ENCODE assay signal across 11 cellular contexts in the genomic region with DNA sequence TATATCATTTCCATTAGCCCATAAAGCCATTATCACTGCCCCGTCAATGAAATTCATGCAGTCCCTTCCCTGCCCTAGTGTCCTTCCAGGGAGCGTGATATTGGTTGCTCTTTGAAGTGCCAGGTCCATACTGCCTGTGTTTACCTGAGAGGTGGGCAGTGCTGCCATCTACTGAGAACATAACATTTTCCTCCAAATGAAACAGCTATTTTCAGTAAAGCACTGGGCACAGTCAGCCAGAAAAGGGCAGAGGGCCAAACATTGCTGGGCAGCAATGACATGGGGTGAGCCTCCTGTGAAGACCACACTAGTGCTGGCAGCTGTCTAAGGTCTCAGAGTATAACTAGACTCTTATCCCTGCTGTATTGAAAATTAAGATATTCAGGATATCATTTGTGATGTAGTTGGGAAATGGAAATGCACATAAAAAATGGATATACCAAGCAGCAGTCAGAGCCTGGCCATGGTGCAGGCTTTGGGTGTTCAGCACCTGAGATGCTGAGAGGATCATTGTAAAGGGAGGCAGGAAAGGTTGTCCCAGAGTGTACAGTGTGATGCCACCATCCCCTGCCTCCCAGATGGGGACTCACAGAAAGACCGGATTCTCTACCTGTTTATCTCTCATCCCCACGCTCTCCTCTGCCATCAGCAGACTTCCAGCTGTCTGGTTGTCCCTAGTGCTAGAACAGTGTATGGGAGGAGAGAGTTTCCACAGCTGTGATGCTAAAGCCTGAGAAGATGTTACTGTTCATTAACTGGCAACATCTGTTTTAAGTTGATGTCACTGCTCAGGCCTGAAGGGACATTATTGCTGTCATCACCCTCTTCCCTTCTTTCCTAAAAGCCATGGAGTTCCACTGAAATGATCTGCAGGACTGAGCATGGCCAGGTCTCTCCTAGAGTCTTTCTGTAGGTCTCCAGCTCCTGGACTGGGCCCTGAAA.
A peak's percentile ranks its signal among the peaks of the same experiment; 100 is the strongest.
DNase-seq lines count a peak whose midpoint lies in the region; ATAC-seq, FAIRE-seq and TF ChIP-seq lines count a peak whose summit lies in the region.
"Had no signal": no experiment of that assay in that cellular context is flagged by ENCODE, and none has a peak within 500 bp of the region (broad histone marks: within the 10 kb centered on the region; RNA-seq: fewer than 3 reads in every experiment).

No MANE protein-coding gene starts in this region.

- H3K27me3 Mint-ChIP-seq in osteocyte (ENCODE audit: unreplicated experiment): no peaks in the 10 kb centered on the region
- H3K27me3 Mint-ChIP-seq in CD8-positive, alpha-beta memory T cell: peaks cover 10 to 11% of the 10 kb centered on the region in 2 donors
- peaks cover 3 to 5% (median 5%) of the 10 kb centered on the region in 3 donors for H3K27me3 Mint-ChIP-seq in CD14-positive monocyte (ENCODE audit: low read depth in 3 of 3)
- H3K27me3 Mint-ChIP-seq: B cell had no signal

- no peak overlapping the region for H3K4me3 Mint-ChIP-seq in osteocyte (ENCODE audit: unreplicated experiment)
- no peak overlapping the region for H3K4me3 Mint-ChIP-seq in CD8-positive, alpha-beta memory T cell
- no peak overlapping the region for H3K4me3 Mint-ChIP-seq in CD14-positive monocyte
- H3K4me3 Mint-ChIP-seq: activated naive CD8-positive, alpha-beta T cell treated with anti-CD3 and anti-CD28 coated beads, Interleukin-2, amount 10 ng/mL, durations not matched to agents 7 days and 5 days; B cell had no signal

- H2AK5ac ChIP-seq in H1 (ENCODE audit: low read depth, low read length): no peak overlapping the region

- H3K4me1 Mint-ChIP-seq in osteocyte (ENCODE audit: unreplicated experiment): peaks cover 31% of the 10 kb centered on the region
- H3K4me1 Mint-ChIP-seq in CD8-positive, alpha-beta memory T cell: no peaks in the 10 kb centered on the region
- H3K4me1 Mint-ChIP-seq in CD14-positive monocyte: no peaks in the 10 kb centered on the region
- H3K4me1 Mint-ChIP-seq: activated naive CD8-positive, alpha-beta T cell treated with anti-CD3 and anti-CD28 coated beads, Interleukin-2, amount 10 ng/mL, durations not matched to agents 7 days and 5 days; B cell had no signal

- H4K5ac ChIP-seq in H1 (ENCODE audit: insufficient read length, low read depth, low read length): no peak overlapping the region

- H3K4me3 ChIP-seq in H1 (ENCODE audit: extremely low read depth in 1 of 4, insufficient read depth in 2 of 4, low read depth in 3 of 4, low read length in 4 of 4): no peak overlapping the region
- H3K4me3 ChIP-seq in CD8-positive, alpha-beta memory T cell (ENCODE audit: low read length): no peak overlapping the region

- H3K4ac ChIP-seq in H1 (replicated peaks; ENCODE audit: insufficient read length, low read depth, low read length): no peak overlapping the region

- CTCF ChIA-PET in H1 (lab: Charles Lee; ENCODE audit: partially characterized antibody): interaction anchor here (1.0 to 3.0 kb wide), 7 partner anchors 13 to 266 kb away, joined by 3 to 21 read pairs (median 5); partner anchors contain the start of gene CEMIP
- CTCF ChIA-PET in CD8-positive, alpha-beta memory T cell (lab: Charles Lee): interaction anchor here (0.7 kb wide), 2 partner anchors 454 to 753 kb away, joined by 3 to 4 read pairs; no protein-coding TSS in a partner anchor

- no peak overlapping the region; the same call in 1 of the 2 replicates for H4K8ac ChIP-seq in H1 (ENCODE audit: extremely low read depth, insufficient read depth, low read length)

- no peaks in the 10 kb centered on the region; a peak in 1 of 7 replicates for H3K4me1 ChIP-seq in H1 (replicated peaks in 1 of 4; ENCODE audit: control insufficient read depth in 3 of 4, insufficient read depth in 4 of 4, low read length in 3 of 4)
- H3K4me1 ChIP-seq in CD8-positive, alpha-beta memory T cell (ENCODE audit: insufficient read depth, low read length): no peaks in the 10 kb centered on the region

- H2BK20ac ChIP-seq in H1 (ENCODE audit: low read length): no peak overlapping the region

- POLR2A ChIA-PET in H1 (lab: Charles Lee; ENCODE audit: partially characterized antibody): no interaction called here
- POLR2A ChIA-PET in CD8-positive, alpha-beta memory T cell (lab: Charles Lee): interaction anchor here (0.6 kb wide), 1 partner anchor 62 kb away, joined by 3 read pairs; no protein-coding TSS in a partner anchor

- no peak overlapping the region for H4K91ac ChIP-seq in H1 (replicated peaks; ENCODE audit: insufficient read length, low read length)

- H3K27ac ChIP-seq in H1 (ENCODE audit: low read depth, low read length): no peak overlapping the region
- no peak overlapping the region for H3K27ac ChIP-seq in CD8-positive, alpha-beta memory T cell (ENCODE audit: low read depth, low read length)

- peaks cover 29% of the 10 kb centered on the region for H3K9me3 Mint-ChIP-seq in osteocyte (ENCODE audit: unreplicated experiment)
- H3K9me3 Mint-ChIP-seq in CD8-positive, alpha-beta memory T cell: peaks cover 0 to 15% (median 10%) of the 10 kb centered on the region in 5 donors
- peaks cover 2 to 14% (median 6%) of the 10 kb centered on the region in 7 donors for H3K9me3 Mint-ChIP-seq in CD14-positive monocyte

- H3K79me2 ChIP-seq in H1 (ENCODE audit: control insufficient read depth in 1 of 2, insufficient read depth in 2 of 2, low read length in 2 of 2): no peaks in the 10 kb centered on the region

- H2BK12ac ChIP-seq in H1 (ENCODE audit: low read depth, low read length): no peak overlapping the region

- FAIRE-seq in H1 (lab: Jason Lieb, UNC): no peak

- DNase-seq in NCI-H1417 (lab: John Stamatoyannopoulos, UW) (peak; percentile 1 to 39 (median 10)), NCI-H1417 treated with DMSO at 0.1 percent for 48 hours (lab: John Stamatoyannopoulos, UW) (no peak), NCI-H226 (peak; percentile 64), H1 (ENCODE audit: low read depth in 1 of 2, low spot score in 2 of 2) (peak in 1 of 2 experiments; percentile 39), osteocyte (ENCODE audit: extremely low spot score, unreplicated experiment) (no peak), CD14-positive monocyte (ENCODE audit: low spot score) (no peak)
- no peak for DNase-seq in CD8-positive, alpha-beta memory T cell
- DNase-seq: activated naive CD8-positive, alpha-beta T cell treated with anti-CD3 and anti-CD28 coated beads, Interleukin-2, amount 10 ng/mL, durations not matched to agents 7 days and 5 days; stimulated activated CD4-positive, alpha-beta T cell treated with anti-CD3 and anti-CD28 coated beads, Interleukin-12 subunit alpha, Interleukin-12 subunit beta, amount 100 ng/mL, for 4 hours had no signal

- peaks cover 62% of the 10 kb centered on the region for H3K36me3 Mint-ChIP-seq in osteocyte (ENCODE audit: unreplicated experiment)
- no peaks in the 10 kb centered on the region for H3K36me3 Mint-ChIP-seq in CD8-positive, alpha-beta memory T cell
- H3K36me3 Mint-ChIP-seq in CD14-positive monocyte: no peaks in the 10 kb centered on the region
- H3K36me3 Mint-ChIP-seq: activated naive CD8-positive, alpha-beta T cell treated with anti-CD3 and anti-CD28 coated beads, Interleukin-2, amount 10 ng/mL, durations not matched to agents 7 days and 5 days had no signal

- WGBS in H1 (ENCODE audit: extremely low coverage in 1 of 2, insufficient coverage in 1 of 2, insufficient read length in 1 of 2, insufficient replicate concordance in 2 of 2, low coverage in 1 of 2, low lambda C conversion rate in 2 of 2, missing lambda C conversion rate in 1 of 2), 2 experiments: 83% methylated on average over 4 of the region's 4 CpGs; no CpG with 5 or more reads in 1 of the 2 experiments

- peak overlapping the region; percentile 46 for H3K27ac Mint-ChIP-seq in osteocyte (ENCODE audit: unreplicated experiment)
- peak overlapping the region in 1 of 8 donors; percentile 10 for H3K27ac Mint-ChIP-seq in CD8-positive, alpha-beta memory T cell
- peak overlapping the region in 1 of 7 donors; percentile 32 for H3K27ac Mint-ChIP-seq in CD14-positive monocyte
- H3K27ac Mint-ChIP-seq: activated naive CD8-positive, alpha-beta T cell treated with anti-CD3 and anti-CD28 coated beads, Interleukin-2, amount 10 ng/mL, durations not matched to agents 7 days and 5 days; B cell had no signal

- H2BK15ac ChIP-seq in H1 (ENCODE audit: low read length): no peak overlapping the region

- H3K23ac ChIP-seq in H1 (ENCODE audit: insufficient read length): no peak overlapping the region

- no peaks in the 10 kb centered on the region; the same call in 1 of the 2 replicates for H3K23me2 ChIP-seq in H1 (ENCODE audit: low read depth, low read length)

- TF ChIP-seq RAD21 in H1 (IDR thresholded peaks at IDR 0.05 in 1 of 2, conservative IDR thresholded peaks at IDR 0.05 in 1 of 2; ENCODE audit: low read depth in 2 of 2, low read length in 2 of 2): peak; percentile 52 to 65

- no peak for TF ChIP-seq EP300 in H1 (IDR thresholded peaks at IDR 0.05; ENCODE audit: borderline replicate concordance in 1 of 2, low read depth in 2 of 2, low read length in 2 of 2)

- H3K56ac ChIP-seq in H1 (replicated peaks; ENCODE audit: insufficient read length, low read depth, low read length): no peak overlapping the region

- TF ChIP-seq CTCF in H1 (IDR thresholded peaks at IDR 0.05; ENCODE audit: control extremely low read depth in 1 of 3, insufficient read depth in 1 of 3, low read depth in 1 of 3, low read length in 3 of 3) (peak in 2 of 3 experiments; percentile 37 to 46; a peak in 3 of 4 replicates), osteocyte (IDR thresholded peaks at IDR 0.05) (peak; percentile 48), CD14-positive monocyte (IDR thresholded peaks at IDR 0.05) (no peak)

- H3K9me3 ChIP-seq in H1 (ENCODE audit: insufficient read depth in 2 of 2, low read depth in 1 of 2, low read length in 1 of 2): no peaks in the 10 kb centered on the region
- H3K9me3 ChIP-seq in CD8-positive, alpha-beta memory T cell (ENCODE audit: low read length): no peaks in the 10 kb centered on the region

- no peak overlapping the region for H2AFZ ChIP-seq in H1 (ENCODE audit: low read length)

- intact Hi-C loops in CD14-positive monocyte (cut with micrococcal nuclease): no loop called here

- H3K27me3 ChIP-seq in H1 (replicated peaks in 1 of 4; ENCODE audit: control insufficient read depth in 3 of 4, extremely low read depth in 1 of 4, insufficient read depth in 3 of 4, low read length in 3 of 4): no peaks in the 10 kb centered on the region
- H3K27me3 ChIP-seq in CD8-positive, alpha-beta memory T cell (ENCODE audit: insufficient read depth, low read length, poor library complexity, severe bottlenecking): no peaks in the 10 kb centered on the region

- TF ChIP-seq POLR2A in H1 (IDR thresholded peaks at IDR 0.05; ENCODE audit: control extremely low read depth in 1 of 2, low read depth in 2 of 2, low read length in 2 of 2): no peak

- H3K9ac ChIP-seq in H1 (replicated peaks in 1 of 4; ENCODE audit: extremely low read depth in 1 of 4, low read depth in 3 of 4, low read length in 3 of 4): no peak overlapping the region

- H3K4me2 ChIP-seq in H1 (ENCODE audit: insufficient read depth in 1 of 2, low read depth in 2 of 2, low read length in 2 of 2): no peak overlapping the region

- H4K20me1 ChIP-seq in H1 (replicated peaks in 1 of 2; ENCODE audit: control insufficient read depth in 1 of 2, insufficient read depth in 2 of 2, low read length in 2 of 2): peaks cover 0 to 1% of the 10 kb centered on the region in 2 experiments

- no peak overlapping the region for H2BK120ac ChIP-seq in H1 (replicated peaks; ENCODE audit: low read depth, low read length)

- H3K18ac ChIP-seq in H1 (ENCODE audit: extremely low read depth, low read length): no peak overlapping the region

- no peak overlapping the region for H3K14ac ChIP-seq in H1 (ENCODE audit: insufficient read length)

- no peak overlapping the region for H2BK5ac ChIP-seq in H1 (ENCODE audit: low read depth, low read length)

- no peaks in the 10 kb centered on the region for H3K79me1 ChIP-seq in H1 (ENCODE audit: low read depth, low read length)

- 0 out of 8 replicates have a peak, but pooled peaks cover 0 to 3% (median 0%) of the 10 kb centered on the region in 4 experiments for H3K36me3 ChIP-seq in H1 (ENCODE audit: control insufficient read depth in 2 of 4, insufficient read depth in 4 of 4, low read length in 3 of 4)
- no peaks in the 10 kb centered on the region for H3K36me3 ChIP-seq in CD8-positive, alpha-beta memory T cell (ENCODE audit: insufficient read depth, low read length)

- no peak for ATAC-seq in HG03135 (IDR thresholded peaks at IDR 0.05; ENCODE audit: unreplicated experiment)

Comparison
In these comparisons a context has a peak if more than half of its experiments do, and no peak if none do; other contexts are left out.
1. DNase-seq: peak in NCI-H1417 (3 of 3) and NCI-H226 (single experiment); none in NCI-H1417 treated with DMSO at 0.1 percent for 48 hours (single experiment), osteocyte (single experiment), CD8-positive, alpha-beta memory T cell (0 of 5) and CD14-positive monocyte (single experiment).